1 cellular context compared by ENCODE assay signal in the genomic region with DNA sequence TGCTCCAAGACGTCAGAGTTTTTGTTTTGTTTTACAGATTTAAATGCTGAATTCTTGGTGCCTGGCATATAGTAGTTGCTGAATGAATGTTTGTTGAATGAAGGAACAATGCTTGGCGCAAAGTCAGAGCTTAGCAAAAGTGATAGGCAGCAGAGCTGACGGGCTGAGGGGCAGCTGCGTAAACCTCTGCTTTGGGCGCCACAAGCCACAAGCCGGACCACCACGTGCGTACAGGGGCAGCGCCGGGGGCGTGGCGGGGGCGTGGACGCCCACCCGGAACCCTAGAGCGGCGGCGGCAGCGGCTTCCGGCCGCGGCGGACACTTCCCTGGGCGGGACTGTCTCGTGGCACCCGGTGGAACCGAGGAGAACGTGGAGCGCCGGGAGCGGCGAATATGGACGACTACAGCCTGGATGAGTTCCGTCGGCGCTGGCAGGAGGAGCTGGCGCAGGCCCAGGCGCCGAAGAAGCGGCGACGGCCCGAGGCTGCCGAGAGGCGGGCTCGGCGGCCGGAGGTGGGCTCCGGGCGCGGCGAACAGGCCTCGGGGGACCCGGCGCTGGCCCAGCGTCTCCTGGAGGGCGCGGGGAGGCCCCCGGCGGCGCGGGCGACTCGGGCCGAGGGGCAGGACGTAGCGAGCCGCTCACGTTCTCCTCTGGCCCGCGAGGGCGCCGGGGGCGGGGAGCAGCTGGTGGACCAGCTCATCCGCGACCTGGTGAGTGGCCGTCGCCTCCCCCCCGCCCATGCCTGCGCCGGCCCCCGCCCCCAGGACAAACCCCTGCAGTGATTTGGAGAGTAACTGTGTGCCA.
TF ChIP-seq lines count a peak whose summit lies in the region.

A gene with protein sequence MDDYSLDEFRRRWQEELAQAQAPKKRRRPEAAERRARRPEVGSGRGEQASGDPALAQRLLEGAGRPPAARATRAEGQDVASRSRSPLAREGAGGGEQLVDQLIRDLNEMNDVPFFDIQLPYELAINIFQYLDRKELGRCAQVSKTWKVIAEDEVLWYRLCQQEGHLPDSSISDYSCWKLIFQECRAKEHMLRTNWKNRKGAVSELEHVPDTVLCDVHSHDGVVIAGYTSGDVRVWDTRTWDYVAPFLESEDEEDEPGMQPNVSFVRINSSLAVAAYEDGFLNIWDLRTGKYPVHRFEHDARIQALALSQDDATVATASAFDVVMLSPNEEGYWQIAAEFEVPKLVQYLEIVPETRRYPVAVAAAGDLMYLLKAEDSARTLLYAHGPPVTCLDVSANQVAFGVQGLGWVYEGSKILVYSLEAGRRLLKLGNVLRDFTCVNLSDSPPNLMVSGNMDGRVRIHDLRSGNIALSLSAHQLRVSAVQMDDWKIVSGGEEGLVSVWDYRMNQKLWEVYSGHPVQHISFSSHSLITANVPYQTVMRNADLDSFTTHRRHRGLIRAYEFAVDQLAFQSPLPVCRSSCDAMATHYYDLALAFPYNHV (plus strand): TSS at position 306 of the 805 bp plus-strand sequence. CDS start 88 bp downstream, at position 394.

TF ChIP-seq in WTC11, 78 proteins besides CTCF, POLR2A, EP300 and RAD21 (continued from another document and continues in another):
- TF ChIP-seq, protein P1, sequence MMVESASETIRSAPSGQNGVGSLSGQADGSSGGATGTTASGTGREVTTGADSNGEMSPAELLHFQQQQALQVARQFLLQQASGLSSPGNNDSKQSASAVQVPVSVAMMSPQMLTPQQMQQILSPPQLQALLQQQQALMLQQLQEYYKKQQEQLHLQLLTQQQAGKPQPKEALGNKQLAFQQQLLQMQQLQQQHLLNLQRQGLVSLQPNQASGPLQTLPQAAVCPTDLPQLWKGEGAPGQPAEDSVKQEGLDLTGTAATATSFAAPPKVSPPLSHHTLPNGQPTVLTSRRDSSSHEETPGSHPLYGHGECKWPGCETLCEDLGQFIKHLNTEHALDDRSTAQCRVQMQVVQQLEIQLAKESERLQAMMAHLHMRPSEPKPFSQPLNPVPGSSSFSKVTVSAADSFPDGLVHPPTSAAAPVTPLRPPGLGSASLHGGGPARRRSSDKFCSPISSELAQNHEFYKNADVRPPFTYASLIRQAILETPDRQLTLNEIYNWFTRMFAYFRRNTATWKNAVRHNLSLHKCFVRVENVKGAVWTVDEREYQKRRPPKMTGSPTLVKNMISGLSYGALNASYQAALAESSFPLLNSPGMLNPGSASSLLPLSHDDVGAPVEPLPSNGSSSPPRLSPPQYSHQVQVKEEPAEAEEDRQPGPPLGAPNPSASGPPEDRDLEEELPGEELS (CRISPR knock-in tag; IDR thresholded peaks at IDR 0.05) = peak; percentile 92
- TF ChIP-seq, protein P2, sequence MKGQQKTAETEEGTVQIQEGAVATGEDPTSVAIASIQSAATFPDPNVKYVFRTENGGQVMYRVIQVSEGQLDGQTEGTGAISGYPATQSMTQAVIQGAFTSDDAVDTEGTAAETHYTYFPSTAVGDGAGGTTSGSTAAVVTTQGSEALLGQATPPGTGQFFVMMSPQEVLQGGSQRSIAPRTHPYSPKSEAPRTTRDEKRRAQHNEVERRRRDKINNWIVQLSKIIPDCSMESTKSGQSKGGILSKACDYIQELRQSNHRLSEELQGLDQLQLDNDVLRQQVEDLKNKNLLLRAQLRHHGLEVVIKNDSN (CRISPR knock-in tag; IDR thresholded peaks at IDR 0.05) = peak; percentile 75
- peak; percentile 80 for TF ChIP-seq CREM (CRISPR knock-in tag; IDR thresholded peaks at IDR 0.05)
- TF ChIP-seq, protein P3, sequence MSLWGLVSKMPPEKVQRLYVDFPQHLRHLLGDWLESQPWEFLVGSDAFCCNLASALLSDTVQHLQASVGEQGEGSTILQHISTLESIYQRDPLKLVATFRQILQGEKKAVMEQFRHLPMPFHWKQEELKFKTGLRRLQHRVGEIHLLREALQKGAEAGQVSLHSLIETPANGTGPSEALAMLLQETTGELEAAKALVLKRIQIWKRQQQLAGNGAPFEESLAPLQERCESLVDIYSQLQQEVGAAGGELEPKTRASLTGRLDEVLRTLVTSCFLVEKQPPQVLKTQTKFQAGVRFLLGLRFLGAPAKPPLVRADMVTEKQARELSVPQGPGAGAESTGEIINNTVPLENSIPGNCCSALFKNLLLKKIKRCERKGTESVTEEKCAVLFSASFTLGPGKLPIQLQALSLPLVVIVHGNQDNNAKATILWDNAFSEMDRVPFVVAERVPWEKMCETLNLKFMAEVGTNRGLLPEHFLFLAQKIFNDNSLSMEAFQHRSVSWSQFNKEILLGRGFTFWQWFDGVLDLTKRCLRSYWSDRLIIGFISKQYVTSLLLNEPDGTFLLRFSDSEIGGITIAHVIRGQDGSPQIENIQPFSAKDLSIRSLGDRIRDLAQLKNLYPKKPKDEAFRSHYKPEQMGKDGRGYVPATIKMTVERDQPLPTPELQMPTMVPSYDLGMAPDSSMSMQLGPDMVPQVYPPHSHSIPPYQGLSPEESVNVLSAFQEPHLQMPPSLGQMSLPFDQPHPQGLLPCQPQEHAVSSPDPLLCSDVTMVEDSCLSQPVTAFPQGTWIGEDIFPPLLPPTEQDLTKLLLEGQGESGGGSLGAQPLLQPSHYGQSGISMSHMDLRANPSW (CRISPR knock-in tag; conservative IDR thresholded peaks at IDR 0.05; ENCODE audit: low read depth) = no peak
- TF ChIP-seq, protein P4, sequence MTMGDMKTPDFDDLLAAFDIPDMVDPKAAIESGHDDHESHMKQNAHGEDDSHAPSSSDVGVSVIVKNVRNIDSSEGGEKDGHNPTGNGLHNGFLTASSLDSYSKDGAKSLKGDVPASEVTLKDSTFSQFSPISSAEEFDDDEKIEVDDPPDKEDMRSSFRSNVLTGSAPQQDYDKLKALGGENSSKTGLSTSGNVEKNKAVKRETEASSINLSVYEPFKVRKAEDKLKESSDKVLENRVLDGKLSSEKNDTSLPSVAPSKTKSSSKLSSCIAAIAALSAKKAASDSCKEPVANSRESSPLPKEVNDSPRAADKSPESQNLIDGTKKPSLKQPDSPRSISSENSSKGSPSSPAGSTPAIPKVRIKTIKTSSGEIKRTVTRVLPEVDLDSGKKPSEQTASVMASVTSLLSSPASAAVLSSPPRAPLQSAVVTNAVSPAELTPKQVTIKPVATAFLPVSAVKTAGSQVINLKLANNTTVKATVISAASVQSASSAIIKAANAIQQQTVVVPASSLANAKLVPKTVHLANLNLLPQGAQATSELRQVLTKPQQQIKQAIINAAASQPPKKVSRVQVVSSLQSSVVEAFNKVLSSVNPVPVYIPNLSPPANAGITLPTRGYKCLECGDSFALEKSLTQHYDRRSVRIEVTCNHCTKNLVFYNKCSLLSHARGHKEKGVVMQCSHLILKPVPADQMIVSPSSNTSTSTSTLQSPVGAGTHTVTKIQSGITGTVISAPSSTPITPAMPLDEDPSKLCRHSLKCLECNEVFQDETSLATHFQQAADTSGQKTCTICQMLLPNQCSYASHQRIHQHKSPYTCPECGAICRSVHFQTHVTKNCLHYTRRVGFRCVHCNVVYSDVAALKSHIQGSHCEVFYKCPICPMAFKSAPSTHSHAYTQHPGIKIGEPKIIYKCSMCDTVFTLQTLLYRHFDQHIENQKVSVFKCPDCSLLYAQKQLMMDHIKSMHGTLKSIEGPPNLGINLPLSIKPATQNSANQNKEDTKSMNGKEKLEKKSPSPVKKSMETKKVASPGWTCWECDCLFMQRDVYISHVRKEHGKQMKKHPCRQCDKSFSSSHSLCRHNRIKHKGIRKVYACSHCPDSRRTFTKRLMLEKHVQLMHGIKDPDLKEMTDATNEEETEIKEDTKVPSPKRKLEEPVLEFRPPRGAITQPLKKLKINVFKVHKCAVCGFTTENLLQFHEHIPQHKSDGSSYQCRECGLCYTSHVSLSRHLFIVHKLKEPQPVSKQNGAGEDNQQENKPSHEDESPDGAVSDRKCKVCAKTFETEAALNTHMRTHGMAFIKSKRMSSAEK (CRISPR knock-in tag; IDR thresholded peaks at IDR 0.05; ENCODE audit: borderline replicate concordance) = no peak
- TF ChIP-seq, protein P5, sequence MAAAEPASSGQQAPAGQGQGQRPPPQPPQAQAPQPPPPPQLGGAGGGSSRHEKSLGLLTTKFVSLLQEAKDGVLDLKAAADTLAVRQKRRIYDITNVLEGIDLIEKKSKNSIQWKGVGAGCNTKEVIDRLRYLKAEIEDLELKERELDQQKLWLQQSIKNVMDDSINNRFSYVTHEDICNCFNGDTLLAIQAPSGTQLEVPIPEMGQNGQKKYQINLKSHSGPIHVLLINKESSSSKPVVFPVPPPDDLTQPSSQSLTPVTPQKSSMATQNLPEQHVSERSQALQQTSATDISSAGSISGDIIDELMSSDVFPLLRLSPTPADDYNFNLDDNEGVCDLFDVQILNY (CRISPR knock-in tag; IDR thresholded peaks at IDR 0.05) = peak; percentile 81
- peak; percentile 94 for TF ChIP-seq SP1 (CRISPR knock-in tag; conservative IDR thresholded peaks at IDR 0.05)
- 0 out of 2 replicates have a peak, but pooled peaks have one; percentile 67 for TF ChIP-seq TP53 (CRISPR knock-in tag; IDR thresholded peaks at IDR 0.05)
- peak; percentile 83; the same call in 1 of the 2 replicates for TF ChIP-seq RELA (CRISPR knock-in tag; IDR thresholded peaks at IDR 0.05; ENCODE audit: borderline replicate concordance)
- peak; percentile 93 for TF ChIP-seq ETV6 (CRISPR knock-in tag; IDR thresholded peaks at IDR 0.05)
- TF ChIP-seq ESRRA (CRISPR knock-in tag; IDR thresholded peaks at IDR 0.05; ENCODE audit: borderline replicate concordance) = peak; percentile 78; the same call in 1 of the 2 replicates
- 0 out of 2 replicates have a peak, but pooled peaks have one; percentile 67 for TF ChIP-seq ZBTB21 (CRISPR knock-in tag; IDR thresholded peaks at IDR 0.05; ENCODE audit: borderline replicate concordance)
- peak; percentile 51; the same call in 1 of the 2 replicates for TF ChIP-seq NFE2L1 (CRISPR knock-in tag; IDR thresholded peaks at IDR 0.05)
- peak; percentile 90 for TF ChIP-seq FOXK1 (CRISPR knock-in tag; IDR thresholded peaks at IDR 0.05)
- TF ChIP-seq, protein P6, sequence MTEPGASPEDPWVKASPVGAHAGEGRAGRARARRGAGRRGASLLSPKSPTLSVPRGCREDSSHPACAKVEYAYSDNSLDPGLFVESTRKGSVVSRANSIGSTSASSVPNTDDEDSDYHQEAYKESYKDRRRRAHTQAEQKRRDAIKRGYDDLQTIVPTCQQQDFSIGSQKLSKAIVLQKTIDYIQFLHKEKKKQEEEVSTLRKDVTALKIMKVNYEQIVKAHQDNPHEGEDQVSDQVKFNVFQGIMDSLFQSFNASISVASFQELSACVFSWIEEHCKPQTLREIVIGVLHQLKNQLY (CRISPR knock-in tag; IDR thresholded peaks at IDR 0.05) = 0 out of 2 replicates have a peak, but pooled peaks have one; percentile 71
- TF ChIP-seq, protein P7, sequence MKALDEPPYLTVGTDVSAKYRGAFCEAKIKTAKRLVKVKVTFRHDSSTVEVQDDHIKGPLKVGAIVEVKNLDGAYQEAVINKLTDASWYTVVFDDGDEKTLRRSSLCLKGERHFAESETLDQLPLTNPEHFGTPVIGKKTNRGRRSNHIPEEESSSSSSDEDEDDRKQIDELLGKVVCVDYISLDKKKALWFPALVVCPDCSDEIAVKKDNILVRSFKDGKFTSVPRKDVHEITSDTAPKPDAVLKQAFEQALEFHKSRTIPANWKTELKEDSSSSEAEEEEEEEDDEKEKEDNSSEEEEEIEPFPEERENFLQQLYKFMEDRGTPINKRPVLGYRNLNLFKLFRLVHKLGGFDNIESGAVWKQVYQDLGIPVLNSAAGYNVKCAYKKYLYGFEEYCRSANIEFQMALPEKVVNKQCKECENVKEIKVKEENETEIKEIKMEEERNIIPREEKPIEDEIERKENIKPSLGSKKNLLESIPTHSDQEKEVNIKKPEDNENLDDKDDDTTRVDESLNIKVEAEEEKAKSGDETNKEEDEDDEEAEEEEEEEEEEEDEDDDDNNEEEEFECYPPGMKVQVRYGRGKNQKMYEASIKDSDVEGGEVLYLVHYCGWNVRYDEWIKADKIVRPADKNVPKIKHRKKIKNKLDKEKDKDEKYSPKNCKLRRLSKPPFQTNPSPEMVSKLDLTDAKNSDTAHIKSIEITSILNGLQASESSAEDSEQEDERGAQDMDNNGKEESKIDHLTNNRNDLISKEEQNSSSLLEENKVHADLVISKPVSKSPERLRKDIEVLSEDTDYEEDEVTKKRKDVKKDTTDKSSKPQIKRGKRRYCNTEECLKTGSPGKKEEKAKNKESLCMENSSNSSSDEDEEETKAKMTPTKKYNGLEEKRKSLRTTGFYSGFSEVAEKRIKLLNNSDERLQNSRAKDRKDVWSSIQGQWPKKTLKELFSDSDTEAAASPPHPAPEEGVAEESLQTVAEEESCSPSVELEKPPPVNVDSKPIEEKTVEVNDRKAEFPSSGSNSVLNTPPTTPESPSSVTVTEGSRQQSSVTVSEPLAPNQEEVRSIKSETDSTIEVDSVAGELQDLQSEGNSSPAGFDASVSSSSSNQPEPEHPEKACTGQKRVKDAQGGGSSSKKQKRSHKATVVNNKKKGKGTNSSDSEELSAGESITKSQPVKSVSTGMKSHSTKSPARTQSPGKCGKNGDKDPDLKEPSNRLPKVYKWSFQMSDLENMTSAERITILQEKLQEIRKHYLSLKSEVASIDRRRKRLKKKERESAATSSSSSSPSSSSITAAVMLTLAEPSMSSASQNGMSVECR (CRISPR knock-in tag; IDR thresholded peaks at IDR 0.05; ENCODE audit: borderline replicate concordance) = peak; percentile 90; the same call in 1 of the 2 replicates
- peak; percentile 93 for TF ChIP-seq KAT7 (CRISPR knock-in tag; IDR thresholded peaks at IDR 0.05; ENCODE audit: borderline replicate concordance)
- TF ChIP-seq, protein P8, sequence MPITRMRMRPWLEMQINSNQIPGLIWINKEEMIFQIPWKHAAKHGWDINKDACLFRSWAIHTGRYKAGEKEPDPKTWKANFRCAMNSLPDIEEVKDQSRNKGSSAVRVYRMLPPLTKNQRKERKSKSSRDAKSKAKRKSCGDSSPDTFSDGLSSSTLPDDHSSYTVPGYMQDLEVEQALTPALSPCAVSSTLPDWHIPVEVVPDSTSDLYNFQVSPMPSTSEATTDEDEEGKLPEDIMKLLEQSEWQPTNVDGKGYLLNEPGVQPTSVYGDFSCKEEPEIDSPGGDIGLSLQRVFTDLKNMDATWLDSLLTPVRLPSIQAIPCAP (CRISPR knock-in tag; IDR thresholded peaks at IDR 0.05) = no peak
- TF ChIP-seq, protein P9, sequence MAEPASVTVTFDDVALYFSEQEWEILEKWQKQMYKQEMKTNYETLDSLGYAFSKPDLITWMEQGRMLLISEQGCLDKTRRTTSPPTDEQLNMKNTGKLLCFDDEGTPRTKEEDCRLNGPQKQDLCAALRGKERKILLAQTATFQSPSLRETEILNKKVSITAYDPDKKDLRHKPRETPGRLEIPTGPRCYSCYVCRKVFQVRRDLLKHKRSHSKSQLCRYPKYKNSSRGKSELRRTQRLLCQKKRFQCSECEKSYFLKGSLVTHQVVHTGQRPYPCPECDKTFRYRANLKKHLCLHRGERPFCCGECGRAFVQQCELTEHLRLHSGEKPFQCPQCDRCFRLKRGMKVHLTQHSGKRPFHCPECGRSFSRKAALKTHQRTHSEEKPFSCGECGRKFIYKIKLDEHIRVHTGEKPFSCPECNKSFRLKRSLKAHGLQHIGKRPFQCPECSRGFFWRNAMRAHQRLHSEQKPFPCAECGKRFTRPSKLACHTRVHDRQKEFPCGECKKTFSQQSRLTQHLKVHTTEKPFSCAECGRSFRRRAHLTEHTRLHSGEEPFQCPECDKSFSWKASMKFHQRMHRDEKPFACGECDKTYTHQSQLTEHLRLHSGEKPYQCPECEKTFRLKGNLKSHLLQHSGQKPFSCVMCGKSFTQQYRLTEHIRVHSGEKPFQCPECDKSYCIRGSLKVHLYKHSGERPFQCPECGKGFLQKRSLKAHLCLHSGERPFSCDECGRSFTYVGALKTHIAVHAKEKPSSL (CRISPR knock-in tag; conservative IDR thresholded peaks at IDR 0.05) = no peak
- TF ChIP-seq, protein P10, sequence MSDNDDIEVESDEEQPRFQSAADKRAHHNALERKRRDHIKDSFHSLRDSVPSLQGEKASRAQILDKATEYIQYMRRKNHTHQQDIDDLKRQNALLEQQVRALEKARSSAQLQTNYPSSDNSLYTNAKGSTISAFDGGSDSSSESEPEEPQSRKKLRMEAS (CRISPR knock-in tag; IDR thresholded peaks at IDR 0.05) = peak; percentile 98
- TF ChIP-seq TEAD1 (CRISPR knock-in tag; IDR thresholded peaks at IDR 0.05) = peak; percentile 85
